8 cellular contexts compared by ENCODE assay signal in genomic region chr3:15629860-15630597, GRCh38. TPM values are rescaled to one million over a fixed set of nuclear protein-coding genes. Genes with fewer than 3 reads are reported as not detected.
A peak's percentile ranks its signal among the peaks of the same experiment; 100 is the strongest.
DNase-seq lines count a peak whose midpoint lies in the region; ATAC-seq and TF ChIP-seq lines count a peak whose summit lies in the region.

No MANE protein-coding gene starts in this region.

- H3K27me3 Mint-ChIP-seq in activated CD8-positive, alpha-beta memory T cell treated with anti-CD3 and anti-CD28 coated beads, Interleukin-2, amount 10 ng/mL, durations not matched to agents 7 days and 5 days: no peaks in the 10 kb centered on the region

- CTCF ChIA-PET in activated CD8-positive, alpha-beta memory T cell treated with anti-CD3 and anti-CD28 coated beads, Interleukin-2, amount 10 ng/mL, durations not matched to agents 7 days and 5 days (lab: Charles Lee): interaction anchor here (0.7 to 6.2 kb wide), 17 partner anchors 13 to 548 kb away, joined by 3 to 83 read pairs (median 4); partner anchors contain the start of genes ANKRD28, BTD, CAPN7 and HACL1

- H3K36me3 Mint-ChIP-seq in activated CD8-positive, alpha-beta memory T cell treated with anti-CD3 and anti-CD28 coated beads, Interleukin-2, amount 10 ng/mL, durations not matched to agents 7 days and 5 days: peaks cover 3% of the 10 kb centered on the region

- H3K27me3 ChIP-seq in kidney epithelial cell (ENCODE audit: control insufficient read depth, insufficient read depth, low read length): no peaks in the 10 kb centered on the region

- no peak overlapping the region for H3K4me3 ChIP-seq in kidney epithelial cell (ENCODE audit: low read depth, low read length)

- H3K27ac ChIP-seq in caudate nucleus (ENCODE audit: low read depth, low read length): peak overlapping the region; percentile 63

- peak; percentile 69 for TF ChIP-seq CTCF in kidney epithelial cell (IDR thresholded peaks at IDR 0.05; ENCODE audit: insufficient read depth, low read length, poor library complexity, severe bottlenecking)

- H3K36me3 ChIP-seq in kidney epithelial cell (ENCODE audit: control insufficient read depth, insufficient read depth, low read length): no peaks in the 10 kb centered on the region

- ATAC-seq in activated CD8-positive, alpha-beta memory T cell treated with anti-CD3 and anti-CD28 coated beads, Interleukin-2, amount 10 ng/mL, durations not matched to agents 7 days and 5 days: peak; percentile 99
- ATAC-seq in HG02642 (IDR thresholded peaks at IDR 0.05; ENCODE audit: poor library complexity, unreplicated experiment): peak; percentile 94

- peak overlapping the region; percentile 36 for H3K4me3 Mint-ChIP-seq in activated CD8-positive, alpha-beta memory T cell treated with anti-CD3 and anti-CD28 coated beads, Interleukin-2, amount 10 ng/mL, durations not matched to agents 7 days and 5 days

- peaks cover 24% of the 10 kb centered on the region for H3K4me1 Mint-ChIP-seq in activated CD8-positive, alpha-beta memory T cell treated with anti-CD3 and anti-CD28 coated beads, Interleukin-2, amount 10 ng/mL, durations not matched to agents 7 days and 5 days

- no peaks in the 10 kb centered on the region for H3K9me3 Mint-ChIP-seq in activated CD8-positive, alpha-beta memory T cell treated with anti-CD3 and anti-CD28 coated beads, Interleukin-2, amount 10 ng/mL, durations not matched to agents 7 days and 5 days (ENCODE audit: low read depth)

- DNase-seq in activated CD8-positive, alpha-beta memory T cell treated with anti-CD3 and anti-CD28 coated beads, Interleukin-2, amount 10 ng/mL, durations not matched to agents 7 days and 5 days: peak; percentile 84
- DNase-seq in activated CD8-positive, alpha-beta memory T cell treated with anti-CD3 and anti-CD28 coated beads, Interleukin-2, amount 50 U/mL, for 48 hours: no peak
- DNase-seq in NCI-H1048 (lab: John Stamatoyannopoulos, UW) (peak; percentile 65), T1000 (lab: John Stamatoyannopoulos, UW) (peak; percentile 43), caudate nucleus (lab: John Stamatoyannopoulos, UW) (peak in 34 of 61 donors; percentile 19 to 85 (median 51)), kidney epithelial cell (ENCODE audit: low read depth) (peak; percentile 52)
- peak; percentile 45 to 62 for DNase-seq in stimulated activated CD4-positive, alpha-beta T cell treated with anti-CD3 and anti-CD28 coated beads, Interleukin-2, amount 100 ng/mL, for 24 hours

- H3K27ac Mint-ChIP-seq in activated CD8-positive, alpha-beta memory T cell treated with anti-CD3 and anti-CD28 coated beads, Interleukin-2, amount 10 ng/mL, durations not matched to agents 7 days and 5 days: peak overlapping the region; percentile 73

RNA-seq across cellular contexts. Expression of gene BTD, which starts 28.5 kb away (rescaled TPM):
- 1 to 10 TPM; 5.2 to 6.2 TPM for total RNA-seq in activated CD8-positive, alpha-beta memory T cell treated with anti-CD3 and anti-CD28 coated beads, Interleukin-2, amount 10 ng/mL, durations not matched to agents 7 days and 5 days
- total RNA-seq in kidney epithelial cell: 15.3 and 17.0 TPM in 2 replicates

RNA-seq across cellular contexts. Expression of gene HACL1, which starts 28.7 kb away (rescaled TPM):
- 10 to 100 TPM; 24.4 to 25.5 TPM for total RNA-seq in activated CD8-positive, alpha-beta memory T cell treated with anti-CD3 and anti-CD28 coated beads, Interleukin-2, amount 10 ng/mL, durations not matched to agents 7 days and 5 days
- total RNA-seq in kidney epithelial cell: 19.8 and 24.9 TPM in 2 replicates
